In genomic region chr3:166324401-166324800, GRCh38 we compare ENCODE assay signal across 26 cellular contexts.
"Had no signal": no experiment of that assay in that cellular context is flagged by ENCODE, and none has a peak within 500 bp of the region (broad histone marks: within the 10 kb centered on the region; RNA-seq: fewer than 3 reads in every experiment).

No MANE protein-coding gene starts in this region.

- H3K9me3 ChIP-seq: esophagus squamous epithelium, gastroesophageal sphincter, left lung, lower lobe of right lung had no signal

- H2AFZ ChIP-seq: hepatocyte had no signal

- H3K27me3 ChIP-seq: esophagus squamous epithelium, gastroesophageal sphincter, heart left ventricle, hepatocyte, left lung had no signal

- H3K27ac ChIP-seq: coronary artery, epithelial cell of prostate, esophagus squamous epithelium, gastroesophageal sphincter, heart left ventricle, hepatocyte, left lung, lower lobe of right lung had no signal

- H3K4me3 ChIP-seq: coronary artery, esophagus squamous epithelium, gastroesophageal sphincter, heart left ventricle, hepatocyte, left lung, lower lobe of right lung had no signal

- H3K4me2 ChIP-seq: hepatocyte had no signal

- ATAC-seq: effector memory CD8-positive, alpha-beta T cell; esophagus mucosa; gastroesophageal sphincter; heart left ventricle; left lung; left ventricle myocardium superior; lower lobe of right lung; naive thymus-derived CD4-positive, alpha-beta T cell had no signal

- H3K4me1 ChIP-seq: esophagus squamous epithelium, gastroesophageal sphincter, heart left ventricle, left lung, lower lobe of right lung had no signal

- H3K79me2 ChIP-seq: hepatocyte had no signal

- DNase-seq: effector CD8-positive, alpha-beta T cell; effector memory CD8-positive, alpha-beta T cell; endodermal cell; erythroblast; esophagus squamous epithelium; foreskin fibroblast; heart left ventricle; hypothalamus; immature natural killer cell; islet precursor cell; kidney; kidney glomerular epithelial cell; left lung; left ventricle myocardium superior; lower lobe of right lung; mesendoderm; midbrain; naive thymus-derived CD4-positive, alpha-beta T cell had no signal

- FAIRE-seq: colon, endometrium, frontal cortex, kidney had no signal

- H3K36me3 ChIP-seq: esophagus squamous epithelium, gastroesophageal sphincter, heart left ventricle, left lung, lower lobe of right lung had no signal
